In the genomic region with DNA sequence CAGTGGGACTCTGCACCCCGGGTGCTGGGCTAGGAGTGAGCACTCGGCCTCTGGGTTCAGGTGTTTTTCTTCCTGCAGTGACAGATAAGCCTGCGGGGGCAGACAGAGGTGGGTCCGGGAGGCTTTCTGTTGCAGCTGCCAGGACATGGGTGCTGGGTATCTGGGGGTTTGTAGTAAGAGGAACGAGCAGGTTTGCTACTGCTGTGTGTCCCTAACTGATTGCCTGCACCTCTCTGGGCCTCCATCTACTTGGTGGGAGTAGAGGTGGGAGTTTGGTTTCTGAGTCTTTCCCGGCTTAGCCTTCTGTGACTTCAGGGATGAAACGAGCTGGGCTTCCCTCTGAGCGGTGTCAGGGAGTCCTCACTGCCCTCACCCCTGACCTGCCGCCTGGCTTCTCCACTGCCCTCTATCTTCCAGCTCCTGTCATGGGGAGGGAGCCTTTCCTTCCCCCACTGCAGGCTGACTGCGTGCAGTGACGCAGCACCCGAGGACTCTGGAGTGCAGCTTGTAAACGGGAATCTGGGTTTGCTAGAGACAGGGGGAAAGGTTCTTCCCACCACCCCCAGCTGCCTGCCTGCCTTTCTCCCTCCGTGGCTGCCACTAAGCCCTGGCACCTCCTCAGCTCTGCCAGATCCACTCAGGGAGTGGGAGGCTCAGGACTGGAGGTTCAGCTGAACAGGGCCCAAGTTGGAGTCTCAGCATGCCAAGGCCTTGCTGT, we compare ENCODE assay signal across 24 cellular contexts. TPM values are rescaled to one million over a fixed set of nuclear protein-coding genes. Genes with fewer than 3 reads are reported as not detected.
DNase-seq lines count a peak whose midpoint lies in the region; ATAC-seq and TF ChIP-seq lines count a peak whose summit lies in the region.
"Had no signal": no experiment of that assay in that cellular context is flagged by ENCODE, and none has a peak within 500 bp of the region (broad histone marks: within the 10 kb centered on the region; RNA-seq: fewer than 3 reads in every experiment).

No MANE protein-coding gene starts in this region.

- no peaks in the 10 kb centered on the region for H3K9me3 Mint-ChIP-seq in activated T-cell treated with anti-CD3 and anti-CD28 coated beads, Interleukin-2, amount 50 U/mL, for 24 hours
- no peaks in the 10 kb centered on the region for H3K9me3 Mint-ChIP-seq in activated T-cell treated with anti-CD3 and anti-CD28 coated beads, Interleukin-2, amount 50 U/mL, for 4 hours
- H3K9me3 Mint-ChIP-seq in activated CD8-positive, alpha-beta memory T cell treated with anti-CD3 and anti-CD28 coated beads, Interleukin-2, amount 10 ng/mL, durations not matched to agents 7 days and 5 days (ENCODE audit: low read depth) = no peaks in the 10 kb centered on the region
- no peaks in the 10 kb centered on the region for H3K9me3 Mint-ChIP-seq in Calu3 (ENCODE audit: low read depth, unreplicated experiment)
- H3K9me3 Mint-ChIP-seq: CD4-positive, alpha-beta T cell had no signal

- peaks cover 57% of the 10 kb centered on the region for H3K27me3 Mint-ChIP-seq in activated T-cell treated with anti-CD3 and anti-CD28 coated beads, Interleukin-2, amount 50 U/mL, for 24 hours
- peaks cover 42% of the 10 kb centered on the region for H3K27me3 Mint-ChIP-seq in activated T-cell treated with anti-CD3 and anti-CD28 coated beads, Interleukin-2, amount 50 U/mL, for 4 hours (ENCODE audit: low read depth)
- H3K27me3 Mint-ChIP-seq in activated CD8-positive, alpha-beta memory T cell treated with anti-CD3 and anti-CD28 coated beads, Interleukin-2, amount 10 ng/mL, durations not matched to agents 7 days and 5 days = peaks cover 24% of the 10 kb centered on the region
- peaks cover 100% of the 10 kb centered on the region for H3K27me3 Mint-ChIP-seq in Calu3 (ENCODE audit: unreplicated experiment)

- peaks cover 32% of the 10 kb centered on the region for H3K27me3 ChIP-seq in hepatocyte
- H3K27me3 ChIP-seq in suprapubic skin = peaks cover 62% of the 10 kb centered on the region
- H3K27me3 ChIP-seq: body of pancreas had no signal

- 64% methylated on average over 14 of the region's 14 CpGs for WGBS in hepatocyte (ENCODE audit: low lambda C conversion rate, missing lambda C conversion rate)
- WGBS in suprapubic skin = 37% methylated on average over 14 of the region's 14 CpGs

- intact Hi-C loops in Calu3 (cut with micrococcal nuclease; ENCODE audit: unreplicated experiment) = loop anchor here (10.0 kb wide), 1 partner anchor 62 kb away; no protein-coding TSS in a partner anchor

- H3K4me2 ChIP-seq in hepatocyte = no peak overlapping the region

- H3K4me1 ChIP-seq in hepatocyte (ENCODE audit: insufficient read depth) (no peaks in the 10 kb centered on the region), suprapubic skin (no peaks in the 10 kb centered on the region)
- H3K4me1 ChIP-seq: body of pancreas, SJCRH30 had no signal

- no peaks in the 10 kb centered on the region for H4K20me1 ChIP-seq in hepatocyte (ENCODE audit: insufficient read depth, poor library complexity, severe bottlenecking)

- no peak overlapping the region for H3K27ac Mint-ChIP-seq in activated T-cell treated with anti-CD3 and anti-CD28 coated beads, Interleukin-2, amount 50 U/mL, for 24 hours
- no peak overlapping the region for H3K27ac Mint-ChIP-seq in activated CD8-positive, alpha-beta memory T cell treated with anti-CD3 and anti-CD28 coated beads, Interleukin-2, amount 10 ng/mL, durations not matched to agents 7 days and 5 days
- H3K27ac Mint-ChIP-seq in Calu3 (ENCODE audit: unreplicated experiment) = no peak overlapping the region
- H3K27ac Mint-ChIP-seq: CD4-positive, alpha-beta T cell had no signal

- no peaks in the 10 kb centered on the region for H3K36me3 Mint-ChIP-seq in activated T-cell treated with anti-CD3 and anti-CD28 coated beads, Interleukin-2, amount 50 U/mL, for 24 hours (ENCODE audit: low read depth)
- H3K36me3 Mint-ChIP-seq in activated T-cell treated with anti-CD3 and anti-CD28 coated beads, Interleukin-2, amount 50 U/mL, for 4 hours (ENCODE audit: insufficient read depth) = no peaks in the 10 kb centered on the region
- no peaks in the 10 kb centered on the region for H3K36me3 Mint-ChIP-seq in activated CD8-positive, alpha-beta memory T cell treated with anti-CD3 and anti-CD28 coated beads, Interleukin-2, amount 10 ng/mL, durations not matched to agents 7 days and 5 days
- H3K36me3 Mint-ChIP-seq in Calu3 (ENCODE audit: insufficient read depth, unreplicated experiment) = no peaks in the 10 kb centered on the region

- no peaks in the 10 kb centered on the region for H3K36me3 ChIP-seq in hepatocyte (replicated peaks; ENCODE audit: insufficient read depth, low read depth)
- H3K36me3 ChIP-seq in suprapubic skin = no peaks in the 10 kb centered on the region
- H3K36me3 ChIP-seq: SJCRH30 had no signal

- no peaks in the 10 kb centered on the region for H3K79me2 ChIP-seq in hepatocyte

- H3K4me1 Mint-ChIP-seq in activated T-cell treated with anti-CD3 and anti-CD28 coated beads, Interleukin-2, amount 50 U/mL, for 24 hours (ENCODE audit: low read depth) = no peaks in the 10 kb centered on the region
- no peaks in the 10 kb centered on the region for H3K4me1 Mint-ChIP-seq in activated T-cell treated with anti-CD3 and anti-CD28 coated beads, Interleukin-2, amount 50 U/mL, for 4 hours (ENCODE audit: low read depth)
- no peaks in the 10 kb centered on the region for H3K4me1 Mint-ChIP-seq in activated CD8-positive, alpha-beta memory T cell treated with anti-CD3 and anti-CD28 coated beads, Interleukin-2, amount 10 ng/mL, durations not matched to agents 7 days and 5 days
- H3K4me1 Mint-ChIP-seq in Calu3 (ENCODE audit: low read depth, unreplicated experiment) = peaks cover 11% of the 10 kb centered on the region

- H2AFZ ChIP-seq in hepatocyte = no peak overlapping the region

- TF ChIP-seq EP300 in suprapubic skin (IDR thresholded peaks at IDR 0.05) = no peak

- DNase-seq in activated T-cell treated with anti-CD3 and anti-CD28 coated beads, Interleukin-2, amount 50 U/mL, for 24 hours = peak; percentile 14
- no peak for DNase-seq in activated T-cell treated with anti-CD3 and anti-CD28 coated beads, Interleukin-2, amount 50 U/mL, for 4 hours
- DNase-seq in activated CD8-positive, alpha-beta memory T cell treated with anti-CD3 and anti-CD28 coated beads, Interleukin-2, amount 10 ng/mL, durations not matched to agents 7 days and 5 days = peak; percentile 31
- DNase-seq in hepatocyte (ENCODE audit: low spot score) (peak; percentile 2), suprapubic skin (ENCODE audit: low spot score in 2 of 2) (peak; percentile 36 to 55), middle frontal gyrus (ENCODE audit: extremely low spot score, low spot score) (no peak), Calu3 (no peak)
- DNase-seq: activated CD4-positive, alpha-beta T cell treated with anti-CD3 and anti-CD28 coated beads, Interleukin-2, amount 50 U/mL, for 48 hours; activated gamma-delta T cell; body of pancreas; CD4-positive, alpha-beta T cell; DMS 273 treated with DMSO at 0.1 percent for 48 hours; effector CD4-positive, alpha-beta T cell; EL; left cardiac atrium; mammary epithelial cell; NCI-H1436; NCI-H2081 treated with DMSO at 0.1 percent for 48 hours; NCI-H774; SJCRH30; stimulated activated CD4-positive, alpha-beta T cell treated with anti-CD3 and anti-CD28 coated beads, Interleukin-15, amount 100 ng/mL, for 24 hours; stimulated activated naive CD4-positive, alpha-beta T cell treated with Interleukin-2 at 50 U/mL for 16 hours; T-helper 1 cell had no signal

- TF ChIP-seq POLR2A in suprapubic skin (IDR thresholded peaks at IDR 0.05) = no peak

- no peak for ATAC-seq in activated T-cell treated with anti-CD3 and anti-CD28 coated beads, Interleukin-2, amount 50 U/mL, for 4 hours
- ATAC-seq in activated CD8-positive, alpha-beta memory T cell treated with anti-CD3 and anti-CD28 coated beads, Interleukin-2, amount 10 ng/mL, durations not matched to agents 7 days and 5 days = no peak
- ATAC-seq in GM19351 (IDR thresholded peaks at IDR 0.05; ENCODE audit: unreplicated experiment) = no peak
- ATAC-seq: body of pancreas, left cardiac atrium had no signal

- TF ChIP-seq CTCF in hepatocyte (IDR thresholded peaks at IDR 0.05; ENCODE audit: poor library complexity) = no peak
- no peak for TF ChIP-seq CTCF in suprapubic skin (IDR thresholded peaks at IDR 0.05)
- TF ChIP-seq CTCF in Calu3 (IDR thresholded peaks at IDR 0.05; ENCODE audit: unreplicated experiment) = no peak

- H3K9me3 ChIP-seq in hepatocyte (ENCODE audit: low read depth) (no peaks in the 10 kb centered on the region), suprapubic skin (no peaks in the 10 kb centered on the region)
- H3K9me3 ChIP-seq: body of pancreas, SJCRH30 had no signal

- no peaks in the 10 kb centered on the region for H3K9me2 ChIP-seq in hepatocyte (replicated peaks; ENCODE audit: insufficient read depth)

- H3K4me3 ChIP-seq in hepatocyte (no peak overlapping the region), suprapubic skin (no peak overlapping the region)
- H3K4me3 ChIP-seq: body of pancreas, SJCRH30 had no signal

- CTCF ChIA-PET in activated CD8-positive, alpha-beta memory T cell treated with anti-CD3 and anti-CD28 coated beads, Interleukin-2, amount 10 ng/mL, durations not matched to agents 7 days and 5 days (lab: Charles Lee) = interaction anchor here (0.8 kb wide), 1 partner anchor 110 kb away, joined by 3 read pairs; no protein-coding TSS in a partner anchor
- CTCF ChIA-PET in Calu3 (lab: Charles Lee) = interaction anchor here (0.9 to 1.1 kb wide), 2 partner anchors 11 to 15 kb away, joined by 3 read pairs; no protein-coding TSS in a partner anchor

- no peak overlapping the region for H3K4me3 Mint-ChIP-seq in activated T-cell treated with anti-CD3 and anti-CD28 coated beads, Interleukin-2, amount 50 U/mL, for 24 hours
- no peak overlapping the region for H3K4me3 Mint-ChIP-seq in activated T-cell treated with anti-CD3 and anti-CD28 coated beads, Interleukin-2, amount 50 U/mL, for 4 hours
- no peak overlapping the region for H3K4me3 Mint-ChIP-seq in activated CD8-positive, alpha-beta memory T cell treated with anti-CD3 and anti-CD28 coated beads, Interleukin-2, amount 10 ng/mL, durations not matched to agents 7 days and 5 days
- H3K4me3 Mint-ChIP-seq in Calu3 (ENCODE audit: low read depth, unreplicated experiment) = no peak overlapping the region
- H3K4me3 Mint-ChIP-seq: CD4-positive, alpha-beta T cell had no signal

- no peak overlapping the region for H3K27ac ChIP-seq in hepatocyte
- H3K27ac ChIP-seq in suprapubic skin = no peak overlapping the region
- H3K27ac ChIP-seq: body of pancreas, SJCRH30 had no signal

- BruUV-seq in Calu3 (replicated peaks; lab: Mats Ljungman, UMichigan) = no TSS peak

RNA-seq across cellular contexts. Expression of gene DLGAP4, which starts 6.7 kb away (rescaled TPM):
- 10 to 100 TPM; 11.6 to 18.4 (median 12.3) TPM for total RNA-seq in activated T-cell treated with anti-CD3 and anti-CD28 coated beads, Interleukin-2, amount 50 U/mL, for 4 hours
- 10 to 100 TPM; 18.8 to 19.6 TPM for total RNA-seq in activated CD8-positive, alpha-beta memory T cell treated with anti-CD3 and anti-CD28 coated beads, Interleukin-2, amount 10 ng/mL, durations not matched to agents 7 days and 5 days
- total RNA-seq in hepatocyte (13.8 and 16.5 TPM in 2 replicates), suprapubic skin (100 to 1,000 TPM in 2 of 4 donors, 10 to 100 TPM in 2; 69.5 to 120 (median 96.8) TPM), Calu3 (2022) (66.4 and 74.7 TPM in 2 replicates)
- polyA plus RNA-seq in hepatocyte = 39.4 and 48.6 TPM in 2 replicates

Comparison
In these comparisons a context has a peak if more than half of its experiments do, and no peak if none do; other contexts are left out.
1. DNase-seq: peak in activated T-cell treated with anti-CD3 and anti-CD28 coated beads, Interleukin-2, amount 50 U/mL, for 24 hours (single experiment), activated CD8-positive, alpha-beta memory T cell treated with anti-CD3 and anti-CD28 coated beads, Interleukin-2, amount 10 ng/mL, durations not matched to agents 7 days and 5 days (single experiment), hepatocyte (single experiment) and suprapubic skin (2 of 2); none in activated T-cell treated with anti-CD3 and anti-CD28 coated beads, Interleukin-2, amount 50 U/mL, for 4 hours (single experiment), middle frontal gyrus (single experiment) and Calu3 (single experiment).